ENCODE assay signal across 8 cellular contexts in the genomic region with DNA sequence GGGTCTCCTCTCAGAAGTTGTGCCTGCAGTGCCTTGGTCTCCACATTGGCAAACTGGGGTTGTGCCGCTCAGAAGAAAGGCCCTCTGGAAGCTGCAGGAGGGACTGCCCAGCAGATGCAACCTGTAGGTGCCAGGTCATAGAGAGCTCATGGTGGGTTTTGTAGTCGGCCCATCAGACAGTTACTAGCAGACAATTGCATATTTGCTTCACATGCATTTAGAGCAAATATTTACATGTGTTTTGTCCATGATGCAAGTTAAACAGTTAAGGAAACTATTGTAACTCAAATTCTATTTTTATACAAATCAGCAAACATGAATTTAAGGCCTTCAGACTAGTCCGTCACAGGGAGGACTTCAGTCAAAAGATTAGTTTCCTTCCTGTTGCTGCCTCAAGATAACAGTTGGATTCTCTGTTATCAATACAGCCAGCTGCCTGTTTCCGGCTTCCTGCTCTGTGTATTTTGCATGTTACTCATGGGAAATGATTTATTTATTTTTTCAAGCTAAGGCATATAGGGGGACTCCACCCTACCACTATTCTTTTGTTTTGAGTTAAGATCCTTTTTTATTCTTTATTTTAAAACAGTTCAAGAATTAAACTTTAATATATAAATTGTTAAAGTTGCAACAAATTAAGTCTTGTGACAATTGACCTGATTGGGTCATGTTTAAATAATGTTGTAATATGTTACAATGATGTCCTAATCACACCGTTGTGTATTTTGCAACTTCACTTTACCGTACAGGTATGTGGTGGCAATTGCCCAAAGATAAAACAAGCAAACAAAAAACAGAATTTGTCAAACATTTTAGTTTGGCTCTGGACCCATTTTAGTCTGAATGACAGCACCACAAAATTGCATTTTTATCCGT.
DNase-seq lines count a peak whose midpoint lies in the region; ATAC-seq and TF ChIP-seq lines count a peak whose summit lies in the region.

No MANE protein-coding gene starts in this region.

- DNase-seq in CMK (ENCODE audit: low read depth) (peak; percentile 89), OCI-M2 (lab: John Stamatoyannopoulos, UW; ENCODE audit: unreplicated experiment) (peak; percentile 6), smooth muscle cell (lab: John Stamatoyannopoulos, UW; ENCODE audit: unreplicated experiment) (no peak), NCI-H510A (lab: John Stamatoyannopoulos, UW) (no peak), NCI-H187 treated with DMSO at 0.1 percent for 48 hours (lab: John Stamatoyannopoulos, UW) (no peak)
- DNase-seq in stimulated activated CD4-positive, alpha-beta T cell treated with anti-CD3 and anti-CD28 coated beads, Interleukin-4, amount 100 ng/mL, for 24 hours, result no peak

- TF ChIP-seq CTCF in smooth muscle cell (IDR thresholded peaks at IDR 0.05; ENCODE audit: borderline replicate concordance, insufficient read depth, poor library complexity, severe bottlenecking), result no peak

- H3K4me1 ChIP-seq in smooth muscle cell (ENCODE audit: low read depth), result peaks cover 31% of the 10 kb centered on the region

- no peak overlapping the region for H2AFZ ChIP-seq in smooth muscle cell (ENCODE audit: low read depth)

- peaks cover 94% of the 10 kb centered on the region for H4K20me1 ChIP-seq in smooth muscle cell (ENCODE audit: low read depth)

- no peaks in the 10 kb centered on the region for H3K36me3 ChIP-seq in smooth muscle cell (ENCODE audit: low read depth)

- peaks cover 9% of the 10 kb centered on the region for H3F3A ChIP-seq in smooth muscle cell (ENCODE audit: low read depth)

- no peak overlapping the region for H3K9ac ChIP-seq in smooth muscle cell (ENCODE audit: low read depth)

- peak overlapping the region; percentile 42 for H3K4me2 ChIP-seq in smooth muscle cell

- H3K4me3 ChIP-seq in smooth muscle cell, result no peak overlapping the region

- ATAC-seq in GM21447 (IDR thresholded peaks at IDR 0.05; ENCODE audit: unreplicated experiment) (peak; percentile 68), esophagus mucosa (peak; percentile 27)

- no peaks in the 10 kb centered on the region for H3K27me3 ChIP-seq in smooth muscle cell (ENCODE audit: low read depth)

- H3K9me3 ChIP-seq in smooth muscle cell (replicated peaks; ENCODE audit: low read depth), result no peaks in the 10 kb centered on the region

- H3K79me2 ChIP-seq in smooth muscle cell (ENCODE audit: low read depth), result peaks cover 87% of the 10 kb centered on the region

- H3K27ac ChIP-seq in smooth muscle cell (ENCODE audit: low read depth), result peak overlapping the region; percentile 78

- WGBS in smooth muscle cell (ENCODE audit: low lambda C conversion rate), result 57% methylated on average over 7 of the region's 7 CpGs

Comparison
In these comparisons a context has a peak if more than half of its experiments do, and no peak if none do; other contexts are left out.
1. DNase-seq: peak in CMK (single experiment) and OCI-M2 (single experiment); none in smooth muscle cell (single experiment), stimulated activated CD4-positive, alpha-beta T cell treated with anti-CD3 and anti-CD28 coated beads, Interleukin-4, amount 100 ng/mL, for 24 hours (single experiment), NCI-H510A (single experiment) and NCI-H187 treated with DMSO at 0.1 percent for 48 hours (single experiment).